In the genomic region with DNA sequence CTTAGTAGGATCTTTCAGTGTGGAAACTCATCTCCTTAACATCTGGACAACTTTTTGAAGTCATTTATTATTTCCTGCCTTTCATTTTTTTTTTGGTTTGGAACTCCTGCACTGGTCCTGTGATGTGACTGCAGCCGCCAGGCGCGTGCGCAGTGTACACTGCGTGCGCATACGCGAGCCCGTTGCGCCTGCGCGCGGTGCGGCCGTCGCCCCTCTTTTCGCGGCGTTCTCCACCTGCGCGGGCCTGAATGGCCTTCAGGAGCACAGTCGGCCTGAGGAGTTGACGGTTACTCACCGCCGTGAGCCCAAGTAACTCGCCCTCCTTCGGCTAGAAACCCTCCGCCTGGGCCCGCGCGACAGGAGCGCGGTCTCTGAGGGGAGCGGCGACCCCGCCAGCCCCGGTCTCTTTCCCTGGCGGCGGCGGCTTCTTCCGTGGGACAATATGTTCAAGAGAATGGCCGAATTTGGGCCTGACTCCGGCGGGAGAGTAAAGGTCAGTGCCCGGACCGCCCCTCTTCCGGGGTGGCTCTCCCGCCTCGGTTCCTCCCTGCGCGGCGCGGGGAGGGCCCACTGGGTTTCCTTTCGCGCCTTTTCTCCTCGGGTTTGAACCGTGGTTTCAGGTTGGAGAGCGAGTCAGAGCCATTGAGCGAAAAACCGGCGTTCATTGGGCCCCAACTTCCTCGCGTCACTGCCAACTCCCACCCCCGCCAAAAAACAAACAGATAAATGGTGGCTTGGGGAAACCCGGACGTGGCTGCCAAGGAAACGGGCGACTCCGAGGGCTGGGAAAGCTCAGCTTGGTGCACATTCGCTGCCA, we compare ENCODE assay signal across 8 cellular contexts. TPM values are rescaled to one million over a fixed set of nuclear protein-coding genes. Genes with fewer than 3 reads are reported as not detected.
DNase-seq lines count a peak whose midpoint lies in the region; ATAC-seq and TF ChIP-seq lines count a peak whose summit lies in the region.

YEATS4 (plus strand) TSS at position 213 of the 817 bp plus-strand sequence; CDS start at position 443, 230 bp downstream.

- ATAC-seq in HG02763 (IDR thresholded peaks at IDR 0.05; ENCODE audit: unreplicated experiment) (peak; percentile 87), heart right ventricle (peak; percentile 97 to 99 (median 98)), upper lobe of right lung (peak; percentile 95)

- H3K27ac ChIP-seq in adipose tissue (ENCODE audit: low read depth, low read length) (peak within 1 kb of the TSS; percentile 90), heart right ventricle (peak within 1 kb of the TSS; percentile 87 to 99 (median 95)), upper lobe of right lung (peak within 1 kb of the TSS; percentile 98)

- WGBS in adipose tissue, 3 donors, result 0% methylated on average over 70 of the region's 70 CpGs
- 0% methylated on average over 70 of the region's 70 CpGs for WGBS in heart right ventricle, 2 donors

- no peak for TF ChIP-seq CTCF in GM12865 (IDR thresholded peaks at IDR 0.05; ENCODE audit: insufficient read depth, low read depth, low read length, missing control alignments)
- TF ChIP-seq CTCF in heart right ventricle (IDR thresholded peaks at IDR 0.05), result no peak
- no peak for TF ChIP-seq CTCF in upper lobe of right lung (IDR thresholded peaks at IDR 0.05)

- H3K9me3 ChIP-seq in heart right ventricle (no peaks in the 10 kb centered on the region), upper lobe of right lung (no peaks in the 10 kb centered on the region)

- H3K27me3 ChIP-seq in heart right ventricle (no peaks in the 10 kb centered on the region), upper lobe of right lung (no peaks in the 10 kb centered on the region)

- peaks cover 0 to 26% (median 12%) of the 10 kb centered on the region in 9 donors for H3K4me1 ChIP-seq in heart right ventricle
- peaks cover 3% of the 10 kb centered on the region for H3K4me1 ChIP-seq in upper lobe of right lung

- peak; percentile 95 for DNase-seq in GM12865 (ENCODE audit: low read depth)
- peak; percentile 94 for DNase-seq in NCI-H1417 treated with DMSO at 0.1 percent for 48 hours (lab: John Stamatoyannopoulos, UW)
- DNase-seq in T follicular helper cell (ENCODE audit: low read depth), result peak; percentile 79
- peak; percentile 82 to 87 for DNase-seq in heart right ventricle
- peak; percentile 94 for DNase-seq in posterior vena cava (ENCODE audit: low spot score)
- DNase-seq in upper lobe of right lung, result peak; percentile 94

- intact Hi-C loops in heart right ventricle (cut with DNase I) (loop anchor here in 7 of 10 donors (2.0 to 10.0 kb wide), 6 partner anchors 205 to 283 kb away; no protein-coding TSS in a partner anchor), posterior vena cava (cut with DNase I) (no loop called here), upper lobe of right lung (cut with DNase I) (no loop called here)

- H3K36me3 ChIP-seq in heart right ventricle (peaks cover 0 to 31% (median 0%) of the 10 kb centered on the region in 9 donors), upper lobe of right lung (peaks cover 16% of the 10 kb centered on the region)

- H3K4me3 ChIP-seq in GM12865 (ENCODE audit: low read depth, low read length), result peak within 1 kb of the TSS; percentile 79
- H3K4me3 ChIP-seq in heart right ventricle, result peak within 1 kb of the TSS; percentile 71 to 100 (median 84)
- H3K4me3 ChIP-seq in upper lobe of right lung, result peak within 1 kb of the TSS; percentile 98

RNA-seq across cellular contexts. Expression of gene YEATS4, which starts in this region (rescaled TPM):
- polyA plus RNA-seq in adipose tissue (10 to 100 TPM; 11.8 to 15.3 (median 12.0) TPM), heart right ventricle (1 to 10 TPM; 2.8 to 9.2 TPM)
- total RNA-seq in heart right ventricle (10 to 100 TPM in 4 of 10 donors, 1 to 10 TPM in 6; 7.4 to 13.1 (median 9.5) TPM), posterior vena cava (1 to 10 TPM; 7.7 to 8.9 TPM), upper lobe of right lung (11.4 TPM)

Comparison
In these comparisons a context has a peak if more than half of its experiments do, and no peak if none do; other contexts are left out.
1. Peak in every context shown above with its lines: DNase-seq, ATAC-seq, H3K4me3 ChIP-seq and H3K27ac ChIP-seq.
2. intact Hi-C loops: an anchor here in heart right ventricle (2.0 to 10.0 kb wide); none called in posterior vena cava and upper lobe of right lung.